In the genomic region with DNA sequence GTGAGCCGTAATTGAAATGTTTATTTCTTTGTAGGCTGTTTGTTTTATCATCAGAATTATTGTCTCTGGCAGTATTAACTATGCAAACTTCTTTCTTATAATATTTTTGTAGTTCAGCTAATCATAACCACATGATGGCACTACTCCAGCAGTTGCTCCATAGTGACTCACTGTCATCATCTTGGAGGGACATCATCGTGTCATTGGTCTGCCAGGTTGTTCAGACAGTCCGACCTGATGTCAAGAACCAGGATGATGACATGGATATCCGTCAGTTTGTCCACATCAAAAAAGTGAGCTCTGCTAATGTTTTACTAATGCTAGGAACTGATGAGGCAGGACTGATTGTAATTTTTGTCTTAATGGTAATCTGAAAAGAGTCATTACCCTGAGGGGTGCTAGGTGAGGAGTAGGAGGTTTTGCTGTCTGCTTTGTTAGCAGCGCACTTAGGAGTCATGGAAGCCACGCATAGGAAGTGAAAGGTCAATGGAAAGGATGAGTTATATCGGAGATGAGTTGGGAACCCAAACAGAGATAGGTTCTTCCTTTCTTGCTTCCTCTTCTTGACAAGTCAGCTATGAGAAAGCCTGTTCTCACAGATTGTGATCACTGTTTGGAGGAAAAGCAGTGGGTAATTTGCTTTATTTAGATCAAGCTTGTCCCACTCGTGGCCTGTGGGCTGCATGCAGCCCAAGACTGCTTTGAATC, we compare ENCODE assay signal across 9 cellular contexts. TPM values are rescaled to one million over a fixed set of nuclear protein-coding genes. Genes with fewer than 3 reads are reported as not detected.
DNase-seq lines count a peak whose midpoint lies in the region; ATAC-seq and TF ChIP-seq lines count a peak whose summit lies in the region.
"Had no signal": no experiment of that assay in that cellular context is flagged by ENCODE, and none has a peak within 500 bp of the region (broad histone marks: within the 10 kb centered on the region; RNA-seq: fewer than 3 reads in every experiment).

No MANE protein-coding gene starts in this region.

- H3K36me3 ChIP-seq in upper lobe of right lung, result peaks cover 56% of the 10 kb centered on the region
- H3K36me3 ChIP-seq in colonic mucosa, result peaks cover 6% of the 10 kb centered on the region

- DNase-seq in Caki2 (ENCODE audit: low read depth) (peak; percentile 15), epithelial cell of esophagus (ENCODE audit: low read depth) (peak; percentile 22), upper lobe of right lung (no peak), colonic mucosa (no peak), C1 segment of cervical spinal cord (lab: John Stamatoyannopoulos, UW) (no peak), HEK293T (ENCODE audit: extremely low spot score) (no peak)
- DNase-seq: heart right ventricle had no signal

- CTCF ChIA-PET in HEK293T (lab: Yijun Ruan, JAX), result interaction anchor here (0.6 kb wide), 1 partner anchor 1162 kb away, joined by 9 read pairs; no protein-coding TSS in a partner anchor

- intact Hi-C loops in upper lobe of right lung (cut with DNase I), result no loop called here
- intact Hi-C loops in colonic mucosa (cut with DNase I), result no loop called here

- POLR2A ChIA-PET in HEK293T (lab: Yijun Ruan, JAX), result no interaction called here

- H3K27ac ChIP-seq in upper lobe of right lung (no peak overlapping the region), colonic mucosa (no peak overlapping the region)
- H3K27ac ChIP-seq: heart right ventricle had no signal

- H3K4me3 ChIP-seq in epithelial cell of esophagus (ENCODE audit: low read length), result no peak overlapping the region
- H3K4me3 ChIP-seq in upper lobe of right lung, result no peak overlapping the region
- no peak overlapping the region for H3K4me3 ChIP-seq in colonic mucosa
- H3K4me3 ChIP-seq: heart right ventricle had no signal

- H3K27me3 ChIP-seq in upper lobe of right lung, result no peaks in the 10 kb centered on the region
- H3K27me3 ChIP-seq in colonic mucosa, result no peaks in the 10 kb centered on the region
- H3K27me3 ChIP-seq: heart right ventricle had no signal

- TF ChIP-seq CTCF in epithelial cell of esophagus (IDR thresholded peaks at IDR 0.05; ENCODE audit: insufficient read depth, low read depth, low read length, missing control alignments) (no peak), upper lobe of right lung (IDR thresholded peaks at IDR 0.05) (no peak), colonic mucosa (IDR thresholded peaks at IDR 0.05) (no peak)

- ATAC-seq in GM19463 (IDR thresholded peaks at IDR 0.05; ENCODE audit: unreplicated experiment) (peak; percentile 56), HG03342 (IDR thresholded peaks at IDR 0.05; ENCODE audit: unreplicated experiment) (peak; percentile 72), upper lobe of right lung (no peak)

- H3K4me1 ChIP-seq in upper lobe of right lung, result no peaks in the 10 kb centered on the region
- H3K4me1 ChIP-seq in colonic mucosa, result no peaks in the 10 kb centered on the region

- in situ Hi-C loops in Caki2 (cut with HindIII; ENCODE audit: low pct_unique_long_range_greater_than_20kb, low sequenced_read_pairs), result no loop called here

- H3K9me3 ChIP-seq in upper lobe of right lung (no peaks in the 10 kb centered on the region), colonic mucosa (no peaks in the 10 kb centered on the region)
- H3K9me3 ChIP-seq: heart right ventricle had no signal

- H3K9ac ChIP-seq in colonic mucosa (ENCODE audit: low read depth in 2 of 2, low read length in 2 of 2), result no peak overlapping the region

TF ChIP-seq in HEK293T, 16 proteins besides CTCF, POLR2A, EP300 and RAD21:
- no peak for TF ChIP-seq LEF1 (IDR thresholded peaks at IDR 0.05; ENCODE audit: borderline replicate concordance)
- TF ChIP-seq FOXK2 (IDR thresholded peaks at IDR 0.05), result no peak
- no peak for TF ChIP-seq BHLHE40 (IDR thresholded peaks at IDR 0.05; ENCODE audit: borderline replicate concordance)
- TF ChIP-seq NFRKB (IDR thresholded peaks at IDR 0.05), result no peak
- no peak for TF ChIP-seq CTBP1 (IDR thresholded peaks at IDR 0.05; ENCODE audit: borderline replicate concordance)
- no peak for TF ChIP-seq ZNF384 (IDR thresholded peaks at IDR 0.05)
- no peak for TF ChIP-seq SUZ12 (IDR thresholded peaks at IDR 0.05)
TF ChIP-seq in HEK293T: peak in this region for 0.

RNA-seq across cellular contexts. Expression of gene PIKFYVE, which starts 49.2 kb away (rescaled TPM):
- 7.4 and 10.1 TPM in 2 replicates for total RNA-seq in Caki2 (2014; rRNA removed; shearing (Covaris generic); ENCODE audit: low replicate concordance)
- 32.5 TPM for total RNA-seq in upper lobe of right lung
- 10 to 100 TPM; 14.6 to 18.2 TPM for total RNA-seq in colonic mucosa

Comparison
In these comparisons a context has a peak if more than half of its experiments do, and no peak if none do; other contexts are left out.
1. DNase-seq: peak in Caki2 (single experiment) and epithelial cell of esophagus (single experiment); none in upper lobe of right lung (single experiment), colonic mucosa (single experiment), C1 segment of cervical spinal cord (0 of 14) and HEK293T (single experiment).